In the genomic region with DNA sequence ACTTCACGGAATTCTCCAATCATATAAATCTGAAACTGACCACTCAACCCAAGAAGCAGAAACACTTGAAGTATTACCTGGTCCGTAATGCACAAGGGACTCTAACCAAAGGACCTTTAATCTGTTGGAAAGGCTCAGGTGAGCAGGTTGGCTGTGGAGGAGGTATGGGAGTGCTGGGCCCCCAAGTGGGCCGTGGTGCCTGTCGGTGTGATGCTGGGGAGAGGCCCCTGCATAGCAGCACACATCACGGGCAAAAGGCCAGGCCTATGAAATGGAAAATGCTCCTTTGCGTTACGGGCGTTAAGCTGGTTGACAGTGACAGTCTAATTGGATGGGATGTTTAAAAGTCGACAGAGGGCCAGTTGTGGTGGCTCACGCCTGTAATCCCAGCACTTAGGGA, we compare ENCODE assay signal across 19 cellular contexts.
"Had no signal": no experiment of that assay in that cellular context is flagged by ENCODE, and none has a peak within 500 bp of the region (broad histone marks: within the 10 kb centered on the region; RNA-seq: fewer than 3 reads in every experiment).

No MANE protein-coding gene starts in this region.

- H3K27me3 ChIP-seq: MG63, SJCRH30 had no signal

- H3K9me3 ChIP-seq: MG63, SJCRH30 had no signal

- DNase-seq: Karpas-422, KG1, MG63, NCI-H1092, NCI-H1105 treated with DMSO at 0.1 percent for 48 hours, NCI-H1417 treated with DMSO at 0.1 percent for 48 hours, NCI-H146, NCI-H1694 treated with DMSO at 0.1 percent for 48 hours, NCI-H1930, NCI-H2081, NCI-H2107, NCI-H2227 treated with DMSO at 0.1 percent for 48 hours, NCI-H524, NCI-H526 treated with DMSO at 0.1 percent for 48 hours, NCI-H748 treated with DMSO at 0.1 percent for 48 hours, RPMI8226, SHP77 treated with DMSO at 0.1 percent for 48 hours, SJCRH30 had no signal

- ATAC-seq: SK-N-SH treated with all-trans-retinoic acid at 6 μM for 48 hours had no signal

- H3K36me3 ChIP-seq: SJCRH30 had no signal

- H3K27ac ChIP-seq: SJCRH30 had no signal

- H3K4me3 ChIP-seq: MG63, SJCRH30 had no signal
